ENCODE assay signal across 8 cellular contexts in genomic region chr10:103757531-103758293, GRCh38.
A peak's percentile ranks its signal among the peaks of the same experiment; 100 is the strongest.
DNase-seq lines count a peak whose midpoint lies in the region; ATAC-seq and TF ChIP-seq lines count a peak whose summit lies in the region.

No MANE protein-coding gene starts in this region.

- H3K27me3 ChIP-seq in BE2C: no peaks in the 10 kb centered on the region

- H3K9me3 ChIP-seq in BE2C: no peaks in the 10 kb centered on the region; the same call in 1 of the 2 replicates

- H3K4me1 ChIP-seq in BE2C: peaks cover 6% of the 10 kb centered on the region; the same call in 1 of the 2 replicates

- peaks cover 15% of the 10 kb centered on the region for H3K27me3 Mint-ChIP-seq in activated T-helper 2 cell treated with anti-CD3 and anti-CD28 coated beads, Interferon-gamma antibody, Interleukin-2, Interleukin-4, amounts not matched to agents 10 μg/mL and 5 μg/mL and 100 μg/mL, durations not matched to agents 14 hours and 24 hours and 36 hours (ENCODE audit: low read depth)

- peak; percentile 81 for DNase-seq in ELF-1 (ENCODE audit: low read depth, low spot score)
- DNase-seq in NCI-H446 treated with DMSO at 0.1 percent for 48 hours (lab: John Stamatoyannopoulos, UW): peak; percentile 4
- peak; percentile 80 for DNase-seq in activated T-helper 2 cell treated with anti-CD3 and anti-CD28 coated beads, Interferon-gamma antibody, Interleukin-2, Interleukin-4, amounts not matched to agents 10 μg/mL and 5 μg/mL and 100 μg/mL, durations not matched to agents 14 hours and 24 hours and 36 hours (ENCODE audit: low spot score)
- peak; percentile 83 for DNase-seq in cardiac septum (ENCODE audit: low spot score)
- DNase-seq in stimulated activated CD4-positive, alpha-beta T cell treated with anti-CD3 and anti-CD28 coated beads, Interleukin-12 subunit alpha, Interleukin-12 subunit beta, amount 100 ng/mL, for 4 hours: peak; percentile 44
- DNase-seq in BE2C: no peak

- H3K9me3 Mint-ChIP-seq in activated T-helper 2 cell treated with anti-CD3 and anti-CD28 coated beads, Interferon-gamma antibody, Interleukin-2, Interleukin-4, amounts not matched to agents 10 μg/mL and 5 μg/mL and 100 μg/mL, durations not matched to agents 14 hours and 24 hours and 36 hours: peaks cover under 1% of the 10 kb centered on the region

- no peaks in the 10 kb centered on the region for H3K36me3 Mint-ChIP-seq in activated T-helper 2 cell treated with anti-CD3 and anti-CD28 coated beads, Interferon-gamma antibody, Interleukin-2, Interleukin-4, amounts not matched to agents 10 μg/mL and 5 μg/mL and 100 μg/mL, durations not matched to agents 14 hours and 24 hours and 36 hours (ENCODE audit: low read depth)

- no peak overlapping the region for H3K4me3 ChIP-seq in BE2C (ENCODE audit: low read depth, low read length)

- H3K4me1 Mint-ChIP-seq in activated T-helper 2 cell treated with anti-CD3 and anti-CD28 coated beads, Interferon-gamma antibody, Interleukin-2, Interleukin-4, amounts not matched to agents 10 μg/mL and 5 μg/mL and 100 μg/mL, durations not matched to agents 14 hours and 24 hours and 36 hours (ENCODE audit: low read depth): peaks cover 45% of the 10 kb centered on the region

- intact Hi-C loops in activated T-helper 2 cell treated with anti-CD3 and anti-CD28 coated beads, Interferon-gamma antibody, Interleukin-2, Interleukin-4, amounts not matched to agents 10 μg/mL and 5 μg/mL and 100 μg/mL, durations not matched to agents 14 hours and 24 hours and 36 hours (cut with micrococcal nuclease): loop anchor here (2.0 to 5.0 kb wide), 2 partner anchors 43 to 365 kb away; partner anchors contain the start of gene SFR1
- intact Hi-C loops in cardiac septum (cut with DNase I): loop anchor here (5.0 kb wide), 1 partner anchor 95 kb away; no protein-coding TSS in a partner anchor

- no peak for TF ChIP-seq CTCF in BE2C (IDR thresholded peaks at IDR 0.05; ENCODE audit: low read depth, low read length)

- H3K27ac Mint-ChIP-seq in activated T-helper 2 cell treated with anti-CD3 and anti-CD28 coated beads, Interferon-gamma antibody, Interleukin-2, Interleukin-4, amounts not matched to agents 10 μg/mL and 5 μg/mL and 100 μg/mL, durations not matched to agents 14 hours and 24 hours and 36 hours: peak overlapping the region; percentile 40

- no peaks in the 10 kb centered on the region for H3K36me3 ChIP-seq in BE2C

- H3K4me3 Mint-ChIP-seq in activated T-helper 2 cell treated with anti-CD3 and anti-CD28 coated beads, Interferon-gamma antibody, Interleukin-2, Interleukin-4, amounts not matched to agents 10 μg/mL and 5 μg/mL and 100 μg/mL, durations not matched to agents 14 hours and 24 hours and 36 hours (ENCODE audit: low read depth): peak overlapping the region; percentile 24

- no peak for ATAC-seq in HG02870 (IDR thresholded peaks at IDR 0.05; ENCODE audit: unreplicated experiment)
- ATAC-seq in HG03439 (IDR thresholded peaks at IDR 0.05; ENCODE audit: unreplicated experiment): no peak
